In genomic region chr14:55328317-55328716, GRCh38 we compare ENCODE assay signal across 23 cellular contexts. TPM values are rescaled to one million over a fixed set of nuclear protein-coding genes. Genes with fewer than 3 reads are reported as not detected.
A peak's percentile ranks its signal among the peaks of the same experiment; 100 is the strongest.
DNase-seq lines count a peak whose midpoint lies in the region; ATAC-seq, FAIRE-seq and TF ChIP-seq lines count a peak whose summit lies in the region.
"Had no signal": no experiment of that assay in that cellular context is flagged by ENCODE, and none has a peak within 500 bp of the region (broad histone marks: within the 10 kb centered on the region; RNA-seq: fewer than 3 reads in every experiment).

No MANE protein-coding gene starts in this region.

- no peak overlapping the region for H3K4me3 ChIP-seq in heart left ventricle
- H3K4me3 ChIP-seq in left ventricle myocardium inferior: no peak overlapping the region
- no peak overlapping the region for H3K4me3 ChIP-seq in fibroblast of pulmonary artery (replicated peaks; ENCODE audit: low read depth, low read length)
- H3K4me3 ChIP-seq: dorsolateral prefrontal cortex had no signal

- no peaks in the 10 kb centered on the region for H3K27me3 ChIP-seq in heart left ventricle
- H3K27me3 ChIP-seq in left ventricle myocardium inferior (ENCODE audit: low read depth): no peaks in the 10 kb centered on the region
- H3K27me3 ChIP-seq: dorsolateral prefrontal cortex had no signal

- H3K4me1 ChIP-seq in heart left ventricle: peaks cover 0 to 48% (median 27%) of the 10 kb centered on the region in 12 donors
- peaks cover 70% of the 10 kb centered on the region for H3K4me1 ChIP-seq in left ventricle myocardium inferior

- TF ChIP-seq CTCF in heart left ventricle (IDR thresholded peaks at IDR 0.05) (no peak), left ventricle myocardium inferior (IDR thresholded peaks at IDR 0.05; ENCODE audit: borderline replicate concordance) (no peak), fibroblast of pulmonary artery (IDR thresholded peaks at IDR 0.05; ENCODE audit: low read length, missing control alignments) (no peak)

- DNase-seq in heart left ventricle (no peak), left ventricle myocardium inferior (no peak), NCI-H69 (lab: John Stamatoyannopoulos, UW) (peak; percentile 67), fibroblast of pulmonary artery (ENCODE audit: low read depth) (peak; percentile 39), urothelium cell line (ENCODE audit: low spot score) (no peak)
- DNase-seq: activated CD4-positive, alpha-beta T cell treated with anti-CD3 and anti-CD28 coated beads for 1 hour; activated naive CD4-positive, alpha-beta T cell; activated T-cell treated with anti-CD3 and anti-CD28 coated beads, Interleukin-2, amount 50 U/mL, for 4 hours; amygdala; C1 segment of cervical spinal cord; Calu3; dorsolateral prefrontal cortex; natural killer cell; NCI-H187; right cardiac atrium; stimulated activated CD4-positive, alpha-beta T cell treated with anti-CD3 and anti-CD28 coated beads, Interleukin-15, amount 100 ng/mL, for 24 hours; stimulated activated CD8-positive, alpha-beta memory T cell treated with anti-CD3 and anti-CD28 coated beads, Interleukin-4, amount 100 ng/mL, for 48 hours had no signal

- H3K27ac ChIP-seq in heart left ventricle (no peak overlapping the region), left ventricle myocardium inferior (replicated peaks) (no peak overlapping the region)
- H3K27ac ChIP-seq: KMS-11 had no signal

- peaks cover 0 to 3% (median 0%) of the 10 kb centered on the region in 12 donors for H3K9me3 ChIP-seq in heart left ventricle
- no peaks in the 10 kb centered on the region for H3K9me3 ChIP-seq in left ventricle myocardium inferior (replicated peaks)

- no peak for TF ChIP-seq POLR2A in heart left ventricle (IDR thresholded peaks at IDR 0.05)

- 76 to 86% (median 78%) methylated on average over 3 of the region's 3 CpGs for WGBS in heart left ventricle, 4 donors

- H3K36me3 ChIP-seq in heart left ventricle (no peaks in the 10 kb centered on the region), left ventricle myocardium inferior (no peaks in the 10 kb centered on the region)

- intact Hi-C loops in heart left ventricle (cut with DNase I) (no loop called here), left ventricle myocardium inferior (cut with micrococcal nuclease) (no loop called here)

- ATAC-seq in heart left ventricle (peak; percentile 26 to 70 (median 48)), HG03342 (IDR thresholded peaks at IDR 0.05; ENCODE audit: unreplicated experiment) (no peak), HG03135 (IDR thresholded peaks at IDR 0.05; ENCODE audit: unreplicated experiment) (no peak), GM18858 (IDR thresholded peaks at IDR 0.05; ENCODE audit: unreplicated experiment) (no peak)
- ATAC-seq: activated T-cell treated with anti-CD3 and anti-CD28 coated beads, Interleukin-2, amount 50 U/mL, for 4 hours; HCT116; natural killer cell had no signal

- peak; percentile 65 for FAIRE-seq in urothelium cell line (lab: Jason Lieb, UNC)
- FAIRE-seq: TTC549 had no signal

RNA-seq across cellular contexts. Expression of gene FBXO34, which starts 57.1 kb away (rescaled TPM):
- total RNA-seq in heart left ventricle (10 to 100 TPM; 17.1 to 33.4 (median 21.1) TPM), left ventricle myocardium inferior (22.4 TPM)
- 10 to 100 TPM in 1 of 2 donors, 1 to 10 TPM in 1; 8.0 to 23.6 TPM for polyA plus RNA-seq in heart left ventricle

Comparison
In these comparisons a context has a peak if more than half of its experiments do, and no peak if none do; other contexts are left out.
1. ATAC-seq: peak in heart left ventricle (4 of 4); none in HG03342 (single experiment), HG03135 (single experiment) and GM18858 (single experiment).
2. DNase-seq: peak in NCI-H69 (single experiment) and fibroblast of pulmonary artery (single experiment); none in heart left ventricle (0 of 5), left ventricle myocardium inferior (single experiment) and urothelium cell line (single experiment).